1 cellular context compared by ENCODE assay signal in the genomic region with DNA sequence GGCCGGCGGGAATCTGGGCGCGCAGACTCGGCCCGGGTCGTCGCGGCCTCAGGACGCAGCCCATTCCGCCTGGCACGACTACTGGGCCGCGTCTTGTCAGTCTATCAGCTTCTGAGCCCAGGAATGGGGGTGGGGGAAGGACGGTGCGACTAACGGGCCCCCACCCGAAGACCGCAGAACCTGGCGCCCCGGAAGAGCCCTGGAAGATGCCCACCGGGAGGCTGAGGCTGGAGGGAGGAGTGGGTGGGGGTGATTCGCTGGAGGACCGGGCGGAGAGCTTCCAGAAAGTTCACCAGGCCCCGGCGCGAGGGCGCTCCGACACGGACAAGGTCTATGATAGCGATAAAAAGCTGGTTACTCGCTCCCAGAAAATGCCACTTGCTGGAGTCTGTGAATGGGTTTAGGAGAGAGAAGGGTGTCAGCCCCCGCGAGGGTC.
TF ChIP-seq lines count a peak whose summit lies in the region.

No MANE protein-coding gene starts in this region.

TF ChIP-seq in GM12878, 131 proteins besides CTCF, POLR2A, EP300 and RAD21:
- TF ChIP-seq IKZF2 (IDR thresholded peaks at IDR 0.05) (no peak), CBX3 (IDR thresholded peaks at IDR 0.05; ENCODE audit: borderline replicate concordance, low read depth) (no peak), TCF7 (IDR thresholded peaks at IDR 0.05; ENCODE audit: borderline replicate concordance) (no peak), TAF1 (IDR thresholded peaks at IDR 0.05; ENCODE audit: borderline replicate concordance, low read depth, low read length) (no peak), NFXL1 (IDR thresholded peaks at IDR 0.05; ENCODE audit: borderline replicate concordance) (no peak), RB1 (IDR thresholded peaks at IDR 0.05; ENCODE audit: borderline replicate concordance) (no peak)
- TF ChIP-seq, protein P1, sequence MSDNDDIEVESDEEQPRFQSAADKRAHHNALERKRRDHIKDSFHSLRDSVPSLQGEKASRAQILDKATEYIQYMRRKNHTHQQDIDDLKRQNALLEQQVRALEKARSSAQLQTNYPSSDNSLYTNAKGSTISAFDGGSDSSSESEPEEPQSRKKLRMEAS (IDR thresholded peaks at IDR 0.05; ENCODE audit: low read depth, low read length), result no peak
- TF ChIP-seq, protein P2, sequence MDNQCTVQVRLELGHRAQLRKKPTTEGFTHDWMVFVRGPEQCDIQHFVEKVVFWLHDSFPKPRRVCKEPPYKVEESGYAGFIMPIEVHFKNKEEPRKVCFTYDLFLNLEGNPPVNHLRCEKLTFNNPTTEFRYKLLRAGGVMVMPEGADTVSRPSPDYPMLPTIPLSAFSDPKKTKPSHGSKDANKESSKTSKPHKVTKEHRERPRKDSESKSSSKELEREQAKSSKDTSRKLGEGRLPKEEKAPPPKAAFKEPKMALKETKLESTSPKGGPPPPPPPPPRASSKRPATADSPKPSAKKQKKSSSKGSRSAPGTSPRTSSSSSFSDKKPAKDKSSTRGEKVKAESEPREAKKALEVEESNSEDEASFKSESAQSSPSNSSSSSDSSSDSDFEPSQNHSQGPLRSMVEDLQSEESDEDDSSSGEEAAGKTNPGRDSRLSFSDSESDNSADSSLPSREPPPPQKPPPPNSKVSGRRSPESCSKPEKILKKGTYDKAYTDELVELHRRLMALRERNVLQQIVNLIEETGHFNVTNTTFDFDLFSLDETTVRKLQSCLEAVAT (IDR thresholded peaks at IDR 0.05), result no peak
- TF ChIP-seq, protein P3, sequence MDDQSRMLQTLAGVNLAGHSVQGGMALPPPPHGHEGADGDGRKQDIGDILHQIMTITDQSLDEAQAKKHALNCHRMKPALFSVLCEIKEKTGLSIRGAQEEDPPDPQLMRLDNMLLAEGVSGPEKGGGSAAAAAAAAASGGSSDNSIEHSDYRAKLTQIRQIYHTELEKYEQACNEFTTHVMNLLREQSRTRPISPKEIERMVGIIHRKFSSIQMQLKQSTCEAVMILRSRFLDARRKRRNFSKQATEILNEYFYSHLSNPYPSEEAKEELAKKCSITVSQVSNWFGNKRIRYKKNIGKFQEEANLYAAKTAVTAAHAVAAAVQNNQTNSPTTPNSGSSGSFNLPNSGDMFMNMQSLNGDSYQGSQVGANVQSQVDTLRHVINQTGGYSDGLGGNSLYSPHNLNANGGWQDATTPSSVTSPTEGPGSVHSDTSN (IDR thresholded peaks at IDR 0.05; ENCODE audit: insufficient replicate concordance, low read depth, low read length), result no peak
- TF ChIP-seq, protein P4, sequence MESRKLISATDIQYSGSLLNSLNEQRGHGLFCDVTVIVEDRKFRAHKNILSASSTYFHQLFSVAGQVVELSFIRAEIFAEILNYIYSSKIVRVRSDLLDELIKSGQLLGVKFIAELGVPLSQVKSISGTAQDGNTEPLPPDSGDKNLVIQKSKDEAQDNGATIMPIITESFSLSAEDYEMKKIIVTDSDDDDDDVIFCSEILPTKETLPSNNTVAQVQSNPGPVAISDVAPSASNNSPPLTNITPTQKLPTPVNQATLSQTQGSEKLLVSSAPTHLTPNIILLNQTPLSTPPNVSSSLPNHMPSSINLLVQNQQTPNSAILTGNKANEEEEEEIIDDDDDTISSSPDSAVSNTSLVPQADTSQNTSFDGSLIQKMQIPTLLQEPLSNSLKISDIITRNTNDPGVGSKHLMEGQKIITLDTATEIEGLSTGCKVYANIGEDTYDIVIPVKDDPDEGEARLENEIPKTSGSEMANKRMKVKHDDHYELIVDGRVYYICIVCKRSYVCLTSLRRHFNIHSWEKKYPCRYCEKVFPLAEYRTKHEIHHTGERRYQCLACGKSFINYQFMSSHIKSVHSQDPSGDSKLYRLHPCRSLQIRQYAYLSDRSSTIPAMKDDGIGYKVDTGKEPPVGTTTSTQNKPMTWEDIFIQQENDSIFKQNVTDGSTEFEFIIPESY (IDR thresholded peaks at IDR 0.05), result no peak
